ENCODE assay signal across 9 cellular contexts in the genomic region with DNA sequence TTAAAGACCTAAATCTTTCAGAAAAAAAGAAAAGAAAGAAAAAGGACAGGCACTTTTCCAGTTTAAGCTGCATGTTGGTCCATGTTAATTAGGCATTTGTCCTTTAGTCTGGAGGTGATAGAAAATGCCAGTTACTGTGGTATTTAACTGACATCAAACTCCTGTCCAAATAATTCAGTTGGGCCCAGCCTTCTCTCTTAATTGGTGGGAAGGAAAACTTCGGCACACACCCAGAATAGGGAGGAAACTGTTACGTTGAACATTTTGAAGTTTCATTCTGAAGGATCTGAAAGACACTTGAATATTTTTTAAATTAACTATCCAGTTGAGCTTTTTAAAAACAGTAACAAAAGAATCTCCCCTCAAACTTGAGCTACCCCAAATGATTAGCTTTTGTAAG. TPM values are rescaled to one million over a fixed set of nuclear protein-coding genes. Genes with fewer than 3 reads are reported as not detected.
DNase-seq lines count a peak whose midpoint lies in the region; ATAC-seq and TF ChIP-seq lines count a peak whose summit lies in the region.
"Had no signal": no experiment of that assay in that cellular context is flagged by ENCODE, and none has a peak within 500 bp of the region (broad histone marks: within the 10 kb centered on the region; RNA-seq: fewer than 3 reads in every experiment).

No MANE protein-coding gene starts in this region.

- DNase-seq in right atrium auricular region (ENCODE audit: low spot score): no peak
- DNase-seq in Right ventricle myocardium superior: no peak
- DNase-seq in activated naive CD8-positive, alpha-beta T cell treated with anti-CD3 and anti-CD28 coated beads, Interleukin-2, amount 10 ng/mL, durations not matched to agents 7 days and 5 days: no peak
- no peak for DNase-seq in mesenchymal stem cell
- no peak for DNase-seq in uterus
- no peak for DNase-seq in dermis blood vessel endothelial cell
- DNase-seq in ecto neural progenitor cell (ENCODE audit: low spot score): no peak
- DNase-seq: DMS79 treated with DMSO at 0.1 percent for 48 hours had no signal

- no peak overlapping the region for H2AFZ ChIP-seq in mesenchymal stem cell (ENCODE audit: low read depth, low read length)

- no peak overlapping the region for H3K4me3 ChIP-seq in right atrium auricular region
- H3K4me3 ChIP-seq in mesenchymal stem cell (ENCODE audit: insufficient read depth in 1 of 2, low read depth in 1 of 2, low read length in 2 of 2): peak overlapping the region in 1 of 2 experiments; percentile 59
- H3K4me3 ChIP-seq in uterus: no peak overlapping the region

- H4K91ac ChIP-seq in mesenchymal stem cell (ENCODE audit: low read length): no peak overlapping the region

- H3K36me3 ChIP-seq in right atrium auricular region (no peaks in the 10 kb centered on the region), mesenchymal stem cell (ENCODE audit: control insufficient read depth in 1 of 2, insufficient read depth in 2 of 2, low read depth in 1 of 2, low read length in 2 of 2) (peaks cover 0 to 5% of the 10 kb centered on the region in 2 experiments), uterus (no peaks in the 10 kb centered on the region)

- H2AK5ac ChIP-seq in mesenchymal stem cell (ENCODE audit: low read length, severe bottlenecking): no peak overlapping the region

- peaks cover 58% of the 10 kb centered on the region for H3K4me1 Mint-ChIP-seq in activated naive CD8-positive, alpha-beta T cell treated with anti-CD3 and anti-CD28 coated beads, Interleukin-2, amount 10 ng/mL, durations not matched to agents 7 days and 5 days

- peaks cover 2% of the 10 kb centered on the region for H3K27me3 Mint-ChIP-seq in activated naive CD8-positive, alpha-beta T cell treated with anti-CD3 and anti-CD28 coated beads, Interleukin-2, amount 10 ng/mL, durations not matched to agents 7 days and 5 days

- no peak overlapping the region for H2BK12ac ChIP-seq in mesenchymal stem cell (ENCODE audit: low read length in 2 of 2)

- no peak overlapping the region for H2BK15ac ChIP-seq in mesenchymal stem cell (ENCODE audit: low read depth, poor library complexity, severe bottlenecking)

- H3K4me1 ChIP-seq in right atrium auricular region: peaks cover 0 to 59% of the 10 kb centered on the region in 2 donors
- peaks cover 16% of the 10 kb centered on the region for H3K4me1 ChIP-seq in mesenchymal stem cell (ENCODE audit: control insufficient read depth, insufficient read depth, low read depth, low read length)
- H3K4me1 ChIP-seq in uterus: peaks cover 0 to 7% of the 10 kb centered on the region in 2 donors

- peaks cover 12% of the 10 kb centered on the region for H3K79me1 ChIP-seq in mesenchymal stem cell (replicated peaks; ENCODE audit: low read length, poor library complexity, severe bottlenecking)

- peak overlapping the region; percentile 83 for H3K9ac ChIP-seq in mesenchymal stem cell (ENCODE audit: low read length)

- WGBS in mesenchymal stem cell: no CpG with 5 or more reads among the region's 2 CpGs

- no peak overlapping the region for H3K14ac ChIP-seq in mesenchymal stem cell (ENCODE audit: low read length in 2 of 2)

- intact Hi-C loops in Right ventricle myocardium superior (cut with DNase I) (no loop called here), uterus (cut with DNase I; ENCODE audit: low total_unique reads) (no loop called here)

- H3K27me3 ChIP-seq in right atrium auricular region (no peaks in the 10 kb centered on the region), mesenchymal stem cell (ENCODE audit: control insufficient read depth in 1 of 2, insufficient read depth in 1 of 2, low read length in 2 of 2) (no peaks in the 10 kb centered on the region), uterus (no peaks in the 10 kb centered on the region)

- H3K4me3 Mint-ChIP-seq in activated naive CD8-positive, alpha-beta T cell treated with anti-CD3 and anti-CD28 coated beads, Interleukin-2, amount 10 ng/mL, durations not matched to agents 7 days and 5 days: peak overlapping the region; percentile 77

- H2BK5ac ChIP-seq in mesenchymal stem cell (ENCODE audit: low read depth, low read length, poor library complexity, severe bottlenecking): no peak overlapping the region

- no peak overlapping the region for H4K8ac ChIP-seq in mesenchymal stem cell (ENCODE audit: low read length)

- no peak overlapping the region for H3K4ac ChIP-seq in mesenchymal stem cell (ENCODE audit: low read depth in 1 of 2, low read length in 2 of 2)

- H3K4me2 ChIP-seq in mesenchymal stem cell (ENCODE audit: low read length, poor library complexity, severe bottlenecking): no peak overlapping the region

- no peak for ATAC-seq in Right ventricle myocardium superior (ENCODE audit: poor library complexity)
- ATAC-seq in activated naive CD8-positive, alpha-beta T cell treated with anti-CD3 and anti-CD28 coated beads, Interleukin-2, amount 10 ng/mL, durations not matched to agents 7 days and 5 days (ENCODE audit: low read depth): no peak
- no peak for ATAC-seq in GM19395 (IDR thresholded peaks at IDR 0.05; ENCODE audit: unreplicated experiment)

- no peaks in the 10 kb centered on the region for H3K9me3 ChIP-seq in right atrium auricular region
- no peaks in the 10 kb centered on the region for H3K9me3 ChIP-seq in mesenchymal stem cell (ENCODE audit: control insufficient read depth, low read length)
- H3K9me3 ChIP-seq in uterus: no peaks in the 10 kb centered on the region

- no peak for TF ChIP-seq POLR2A in uterus (IDR thresholded peaks at IDR 0.05)

- TF ChIP-seq CTCF in right atrium auricular region (IDR thresholded peaks at IDR 0.05): no peak
- no peak for TF ChIP-seq CTCF in uterus (IDR thresholded peaks at IDR 0.05)

- peak overlapping the region; percentile 85 for H3K27ac Mint-ChIP-seq in activated naive CD8-positive, alpha-beta T cell treated with anti-CD3 and anti-CD28 coated beads, Interleukin-2, amount 10 ng/mL, durations not matched to agents 7 days and 5 days

- H3K18ac ChIP-seq in mesenchymal stem cell (ENCODE audit: low read depth in 1 of 2, low read length in 2 of 2): no peak overlapping the region

- no peaks in the 10 kb centered on the region for H3K9me3 Mint-ChIP-seq in activated naive CD8-positive, alpha-beta T cell treated with anti-CD3 and anti-CD28 coated beads, Interleukin-2, amount 10 ng/mL, durations not matched to agents 7 days and 5 days

- no peak overlapping the region for H2BK120ac ChIP-seq in mesenchymal stem cell (ENCODE audit: low read depth, low read length)

- peaks cover 2% of the 10 kb centered on the region for H3K36me3 Mint-ChIP-seq in activated naive CD8-positive, alpha-beta T cell treated with anti-CD3 and anti-CD28 coated beads, Interleukin-2, amount 10 ng/mL, durations not matched to agents 7 days and 5 days

- POLR2A ChIA-PET in activated naive CD8-positive, alpha-beta T cell treated with anti-CD3 and anti-CD28 coated beads, Interleukin-2, amount 10 ng/mL, durations not matched to agents 7 days and 5 days (lab: Charles Lee): interaction anchor here (1.0 to 2.3 kb wide), 6 partner anchors 8 to 30 kb away, joined by 3 to 15 read pairs (median 8); partner anchors contain the start of gene RREB1

- peak overlapping the region; percentile 69 to 82 for H3K27ac ChIP-seq in right atrium auricular region
- peak overlapping the region; percentile 8 for H3K27ac ChIP-seq in mesenchymal stem cell (ENCODE audit: low read length, poor library complexity, severe bottlenecking)
- peak overlapping the region; percentile 73 to 85 for H3K27ac ChIP-seq in uterus

- H3K23ac ChIP-seq in mesenchymal stem cell (ENCODE audit: low read length in 2 of 2): no peak overlapping the region

RNA-seq across cellular contexts. Expression of gene RREB1, which starts 30.4 kb away (rescaled TPM):
- total RNA-seq in right atrium auricular region (10 to 100 TPM; 25.5 to 30.3 TPM), Right ventricle myocardium superior (34.2 TPM), uterus (10 to 100 TPM; 15.1 to 65.9 (median 22.7) TPM), dermis blood vessel endothelial cell (20.6 and 28.9 TPM in 2 replicates)
- total RNA-seq in activated naive CD8-positive, alpha-beta T cell treated with anti-CD3 and anti-CD28 coated beads, Interleukin-2, amount 10 ng/mL, durations not matched to agents 7 days and 5 days: 10 to 100 TPM; 37.0 to 39.1 TPM
- 12.3 TPM for polyA plus RNA-seq in mesenchymal stem cell (2013, experiment 1 of 2)
- polyA plus RNA-seq in mesenchymal stem cell (2013, experiment 2 of 2): 11.2 TPM

Comparison
In these comparisons a context has a peak if more than half of its experiments do, and no peak if none do; other contexts are left out.
1. H3K27ac ChIP-seq: peak in every context shown above with its lines; median percentile 79 in uterus; 76 in right atrium auricular region; 8 in mesenchymal stem cell.